ENCODE assay signal across 8 cellular contexts in the genomic region with DNA sequence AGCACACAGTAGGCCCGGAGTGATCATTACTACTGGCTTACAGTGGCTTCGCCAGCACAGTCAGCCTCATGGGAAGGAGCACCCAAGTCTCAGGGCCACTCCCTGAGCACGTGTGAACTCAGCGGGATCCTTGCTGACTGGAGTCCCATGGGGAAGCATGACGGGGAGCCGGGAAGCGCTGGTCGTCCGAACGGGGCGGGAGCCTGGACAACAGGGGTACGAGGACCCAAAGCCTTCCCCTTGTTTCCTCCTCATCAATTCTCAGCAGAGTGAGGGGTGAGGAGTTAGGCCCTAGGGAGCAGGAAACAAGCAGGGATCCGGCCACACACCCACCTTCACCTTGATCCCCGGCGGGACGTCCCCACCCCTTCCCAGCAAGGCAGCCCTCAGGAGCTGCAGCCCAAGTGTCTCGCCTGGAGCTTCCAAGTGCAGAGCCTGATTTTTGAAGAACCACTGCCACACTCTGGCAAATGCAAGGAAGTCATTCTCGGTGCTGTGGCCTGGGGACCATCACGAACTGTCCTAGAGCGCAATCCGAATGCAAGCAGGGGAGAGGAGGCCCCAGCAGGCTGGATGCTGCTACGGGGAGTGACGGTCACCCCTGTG. TPM values are rescaled to one million over a fixed set of nuclear protein-coding genes. Genes with fewer than 3 reads are reported as not detected.
DNase-seq lines count a peak whose midpoint lies in the region; ATAC-seq, FAIRE-seq and TF ChIP-seq lines count a peak whose summit lies in the region.

No MANE protein-coding gene starts in this region.

- peak overlapping the region; percentile 44 for H3K4me2 ChIP-seq in A549

- peak; percentile 55 to 75 for TF ChIP-seq RAD21 in A549 (conservative IDR thresholded peaks at IDR 0.05 in 1 of 2, IDR thresholded peaks at IDR 0.05 in 1 of 2)

- peak overlapping the region in 1 of 7 donors; percentile 68 for H3K27ac Mint-ChIP-seq in CD14-positive monocyte

- CTCF ChIA-PET in A549 (lab: Yijun Ruan, JAX) = interaction anchor here (0.5 to 3.3 kb wide), 50 partner anchors 9 to 1787 kb away, joined by 3 to 40 read pairs (median 5); partner anchors contain the start of genes B3GALNT2 and IRF2BP2

- TF ChIP-seq EP300 in A549 (IDR thresholded peaks at IDR 0.05) = no peak

- no peak overlapping the region for H3K4me3 Mint-ChIP-seq in CD14-positive monocyte

- no peak for TF ChIP-seq CTCF in A549 (IDR thresholded peaks at IDR 0.05)
- TF ChIP-seq CTCF in GM12865 (IDR thresholded peaks at IDR 0.05; ENCODE audit: insufficient read depth, low read depth, low read length, missing control alignments) = no peak
- no peak for TF ChIP-seq CTCF in omental fat pad (IDR thresholded peaks at IDR 0.05)
- no peak for TF ChIP-seq CTCF in CD14-positive monocyte (IDR thresholded peaks at IDR 0.05)

- ATAC-seq in A549 = peak; percentile 79 to 84
- peak; percentile 26 for ATAC-seq in omental fat pad (ENCODE audit: low FRiP score)
- no peak for ATAC-seq in GM18909 (IDR thresholded peaks at IDR 0.05; ENCODE audit: poor library complexity, unreplicated experiment)

- POLR2A ChIA-PET in A549 (lab: Yijun Ruan, JAX) = interaction anchor here (1.0 kb wide), 2 partner anchors 481 to 595 kb away, joined by 4 to 9 read pairs; no protein-coding TSS in a partner anchor

- intact Hi-C loops in head of caudate nucleus (cut with DNase I) (loop anchor here (2.0 to 10.0 kb wide), 2 partner anchors 322 to 606 kb away; no protein-coding TSS in a partner anchor), CD14-positive monocyte (cut with micrococcal nuclease) (loop anchor here (5.0 kb wide), 1 partner anchor 596 kb away; no protein-coding TSS in a partner anchor)

- H3K9me3 Mint-ChIP-seq in CD14-positive monocyte = peaks cover 0 to 7% (median 0%) of the 10 kb centered on the region in 7 donors

- no peak overlapping the region for H3K9ac ChIP-seq in SK-N-MC (ENCODE audit: insufficient read length)

- TF ChIP-seq POLR2A in A549 (IDR thresholded peaks at IDR 0.05; ENCODE audit: low read length) = no peak

- H3K36me3 Mint-ChIP-seq in CD14-positive monocyte = no peaks in the 10 kb centered on the region

- peak; percentile 36 to 80 for DNase-seq in A549 (ENCODE audit: low read depth in 1 of 2, low spot score in 1 of 2)
- DNase-seq in GM12865 (ENCODE audit: low read depth) = peak; percentile 38
- DNase-seq in SK-N-MC (ENCODE audit: low read depth, low spot score) = no peak
- DNase-seq in head of caudate nucleus = peak in 36 of 42 donors; percentile 30 to 78 (median 56)
- DNase-seq in omental fat pad (ENCODE audit: low spot score) = no peak
- DNase-seq in stimulated activated CD4-positive, alpha-beta T cell treated with anti-CD3 and anti-CD28 coated beads, Interleukin-12 subunit alpha, Interleukin-12 subunit beta, amount 100 ng/mL, for 4 hours = no peak
- no peak for DNase-seq in CD14-positive monocyte (ENCODE audit: low spot score)

- H3K27me3 Mint-ChIP-seq in CD14-positive monocyte (ENCODE audit: low read depth in 3 of 3) = peaks cover 2 to 7% (median 5%) of the 10 kb centered on the region in 3 donors

- peak overlapping the region; percentile 29 to 69; a peak in 4 of 6 replicates for H3K27ac ChIP-seq in A549
- no peak overlapping the region for H3K27ac ChIP-seq in SK-N-MC

- H3K4me1 ChIP-seq in A549 = peaks cover 8% of the 10 kb centered on the region

- H3K4me3 ChIP-seq in A549 (no peak overlapping the region), GM12865 (ENCODE audit: low read depth, low read length) (no peak overlapping the region), SK-N-MC (peak overlapping the region; percentile 60)

- H3K9me3 ChIP-seq in A549 (no peaks in the 10 kb centered on the region), SK-N-MC (ENCODE audit: low read depth, low read length) (no peaks in the 10 kb centered on the region)

- H3K36me3 ChIP-seq in SK-N-MC (ENCODE audit: insufficient read depth, low read length) = no peaks in the 10 kb centered on the region

- FAIRE-seq in A549 (lab: Jason Lieb, UNC) = no peak

- WGBS in A549 (ENCODE audit: missing lambda C conversion rate) = 71% methylated on average over 22 of the region's 23 CpGs

- peaks cover 16% of the 10 kb centered on the region for H3K4me1 Mint-ChIP-seq in CD14-positive monocyte

TF ChIP-seq in A549, 52 proteins besides CTCF, POLR2A, EP300 and RAD21:
- TF ChIP-seq SMC3 (IDR thresholded peaks at IDR 0.05) (peak; percentile 61), CBX2 (IDR thresholded peaks at IDR 0.05; ENCODE audit: borderline replicate concordance, low read depth) (no peak), RCOR1 (IDR thresholded peaks at IDR 0.05; ENCODE audit: low read depth, low read length) (no peak), ESRRA (IDR thresholded peaks at IDR 0.05; ENCODE audit: borderline replicate concordance, low read length) (no peak)
- TF ChIP-seq, protein P1, sequence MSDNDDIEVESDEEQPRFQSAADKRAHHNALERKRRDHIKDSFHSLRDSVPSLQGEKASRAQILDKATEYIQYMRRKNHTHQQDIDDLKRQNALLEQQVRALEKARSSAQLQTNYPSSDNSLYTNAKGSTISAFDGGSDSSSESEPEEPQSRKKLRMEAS (IDR thresholded peaks at IDR 0.05) = peak; percentile 1; the same call in 1 of the 2 replicates

RNA-seq across cellular contexts. Expression of gene TOMM20, which starts 35.5 kb away (rescaled TPM):
- polyA plus RNA-seq in A549 (2011; rRNA removed) (118 and 122 TPM in 2 replicates), A549 (2017; fragmentation: RNase III; extraction: RNeasy Plus Mini Kit Qiagen cat#74134 plus additional on column Dnase treatment) (106 to 113 TPM (median 112 TPM) in 3 replicates), CD14-positive monocyte (10 to 100 TPM; 31.5 to 34.8 TPM)
- 51.7 and 54.5 TPM in 2 replicates for polyA plus RNA-seq in A549 (2012; cell fraction: cytosol; rRNA removed)
- 15.8 and 18.1 TPM in 2 replicates for polyA plus RNA-seq in A549 (2012; cell fraction: nucleus; rRNA removed)
- 27.0 and 34.3 TPM in 2 replicates for polyA minus RNA-seq in A549 (2011; rRNA and poly(A)+ RNA removed)
- total RNA-seq in omental fat pad = 10 to 100 TPM; 73.6 to 91.7 (median 83.0) TPM

Comparison
In these comparisons a context has a peak if more than half of its experiments do, and no peak if none do; other contexts are left out.
1. DNase-seq: peak in A549 (2 of 2), GM12865 (single experiment) and head of caudate nucleus (36 of 42); none in SK-N-MC (single experiment), omental fat pad (single experiment), stimulated activated CD4-positive, alpha-beta T cell treated with anti-CD3 and anti-CD28 coated beads, Interleukin-12 subunit alpha, Interleukin-12 subunit beta, amount 100 ng/mL, for 4 hours (single experiment) and CD14-positive monocyte (single experiment).